In genomic region chr19:55216461-55217198, GRCh38 we compare ENCODE assay signal across 8 cellular contexts. TPM values are rescaled to one million over a fixed set of nuclear protein-coding genes. Genes with fewer than 3 reads are reported as not detected.
DNase-seq lines count a peak whose midpoint lies in the region; ATAC-seq, FAIRE-seq and TF ChIP-seq lines count a peak whose summit lies in the region.

No MANE protein-coding gene starts in this region.

- TF ChIP-seq CTCF in OCI-LY7 (conservative IDR thresholded peaks at IDR 0.05; ENCODE audit: low read length) (no peak), fibroblast of the aortic adventitia (IDR thresholded peaks at IDR 0.05; ENCODE audit: insufficient read depth, low read length) (peak; percentile 12)

- peak; percentile 83 for ATAC-seq in activated T-helper 17 cell treated with anti-CD3 and anti-CD28 coated beads, Interleukin-2, amount 50 U/mL, for 72 hours (replicated peaks)
- peak; percentile 80 for ATAC-seq in naive thymus-derived CD4-positive, alpha-beta T cell

- H3K27ac Mint-ChIP-seq in CD4-positive, alpha-beta memory T cell: peak overlapping the region in 2 of 7 donors; percentile 42 to 76
- peak overlapping the region; percentile 15 for H3K27ac Mint-ChIP-seq in activated T-helper 17 cell treated with anti-CD3 and anti-CD28 coated beads, Interleukin-2, amount 50 U/mL, for 72 hours
- H3K27ac Mint-ChIP-seq in naive thymus-derived CD4-positive, alpha-beta T cell: peak overlapping the region in 2 of 9 donors; percentile 55 to 62

- H3K4me3 ChIP-seq in CD4-positive, alpha-beta memory T cell (ENCODE audit: low read length in 2 of 2): no peak overlapping the region
- H3K4me3 ChIP-seq in OCI-LY7 (ENCODE audit: low read depth, low read length, poor library complexity, severe bottlenecking) (peak overlapping the region; percentile 63), fibroblast of the aortic adventitia (ENCODE audit: low read depth, low read length) (peak overlapping the region; percentile 65)
- no peak overlapping the region for H3K4me3 ChIP-seq in naive thymus-derived CD4-positive, alpha-beta T cell (ENCODE audit: low read length)

- no peaks in the 10 kb centered on the region for H3K9me2 ChIP-seq in OCI-LY7 (ENCODE audit: insufficient read depth, low read length)

- H3K4me1 ChIP-seq in CD4-positive, alpha-beta memory T cell (ENCODE audit: insufficient read depth, low read length): peaks cover 11% of the 10 kb centered on the region
- peaks cover 10% of the 10 kb centered on the region for H3K4me1 ChIP-seq in OCI-LY7 (ENCODE audit: insufficient read depth, low read length, poor library complexity, severe bottlenecking)
- H3K4me1 ChIP-seq in naive thymus-derived CD4-positive, alpha-beta T cell (ENCODE audit: control insufficient read depth in 2 of 2, insufficient read depth in 2 of 2, low read length in 2 of 2): peaks cover 0 to 10% of the 10 kb centered on the region in 2 donors

- H3K36me3 ChIP-seq in CD4-positive, alpha-beta memory T cell (ENCODE audit: insufficient read depth, low read length): no peaks in the 10 kb centered on the region
- peaks cover 17% of the 10 kb centered on the region for H3K36me3 ChIP-seq in OCI-LY7 (ENCODE audit: insufficient read depth, low read length)
- no peaks in the 10 kb centered on the region for H3K36me3 ChIP-seq in naive thymus-derived CD4-positive, alpha-beta T cell (ENCODE audit: control insufficient read depth in 2 of 3, insufficient read depth in 3 of 3, low read length in 3 of 3)

- H3K27me3 ChIP-seq in CD4-positive, alpha-beta memory T cell (ENCODE audit: insufficient read depth, low read length): no peaks in the 10 kb centered on the region
- no peaks in the 10 kb centered on the region for H3K27me3 ChIP-seq in naive thymus-derived CD4-positive, alpha-beta T cell (ENCODE audit: control insufficient read depth in 2 of 2, insufficient read depth in 2 of 2, low read length in 2 of 2)

- no peaks in the 10 kb centered on the region for H3K79me2 ChIP-seq in OCI-LY7 (ENCODE audit: insufficient read depth, low read depth, low read length)

- peaks cover 0 to 33% (median 21%) of the 10 kb centered on the region in 8 donors for H3K9me3 Mint-ChIP-seq in CD4-positive, alpha-beta memory T cell
- peaks cover 4% of the 10 kb centered on the region for H3K9me3 Mint-ChIP-seq in activated T-helper 17 cell treated with anti-CD3 and anti-CD28 coated beads, Interleukin-2, amount 50 U/mL, for 72 hours
- peaks cover 9 to 48% (median 17%) of the 10 kb centered on the region in 11 donors for H3K9me3 Mint-ChIP-seq in naive thymus-derived CD4-positive, alpha-beta T cell

- H3K27me3 Mint-ChIP-seq in CD4-positive, alpha-beta memory T cell: peaks cover 21 to 23% of the 10 kb centered on the region in 2 donors
- H3K27me3 Mint-ChIP-seq in activated T-helper 17 cell treated with anti-CD3 and anti-CD28 coated beads, Interleukin-2, amount 50 U/mL, for 72 hours: peaks cover 10% of the 10 kb centered on the region
- peaks cover 5 to 31% (median 29%) of the 10 kb centered on the region in 5 donors for H3K27me3 Mint-ChIP-seq in naive thymus-derived CD4-positive, alpha-beta T cell

- peak; percentile 11 to 53 (median 23) for DNase-seq in CD4-positive, alpha-beta memory T cell
- DNase-seq in HuH-7.5 (ENCODE audit: low spot score): peak; percentile 94
- peak; percentile 69 for DNase-seq in OCI-LY7 (ENCODE audit: low spot score)
- peak; percentile 100 for DNase-seq in fibroblast of the aortic adventitia (ENCODE audit: low read depth)
- peak in 8 of 9 donors; percentile 10 to 69 (median 32) for DNase-seq in naive thymus-derived CD4-positive, alpha-beta T cell
- peak; percentile 100 for DNase-seq in stromal cell of bone marrow (ENCODE audit: low read depth)
- no peak for DNase-seq in GM19239 (ENCODE audit: insufficient read length, low spot score)

- POLR2A ChIA-PET in CD4-positive, alpha-beta memory T cell (lab: Charles Lee; ENCODE audit: partially characterized antibody): interaction anchor here (1.2 kb wide), 1 partner anchor 43 kb away, joined by 4 read pairs; the partner anchor contains the start of gene PPP6R1
- POLR2A ChIA-PET in OCI-LY7 (lab: Charles Lee): no interaction called here
- POLR2A ChIA-PET in naive thymus-derived CD4-positive, alpha-beta T cell (lab: Charles Lee): interaction anchor here (0.5 kb wide), 1 partner anchor 27 kb away, joined by 4 read pairs; no protein-coding TSS in a partner anchor

- FAIRE-seq in GM19239 (lab: Jason Lieb, UNC): no peak

- intact Hi-C loops in CD4-positive, alpha-beta memory T cell (cut with micrococcal nuclease): no loop called here
- intact Hi-C loops in OCI-LY7 (cut with micrococcal nuclease; ENCODE audit: unreplicated experiment): no loop called here
- intact Hi-C loops in naive thymus-derived CD4-positive, alpha-beta T cell (cut with micrococcal nuclease): loop anchor here (1.0 to 5.0 kb wide), 3 partner anchors 37 to 41 kb away; partner anchors contain the start of gene PPP6R1 (in 1 of the 2)

- CTCF ChIA-PET in CD4-positive, alpha-beta memory T cell (lab: Charles Lee; ENCODE audit: partially characterized antibody): interaction anchor here (1.2 kb wide), 1 partner anchor 76 kb away, joined by 4 read pairs; no protein-coding TSS in a partner anchor
- CTCF ChIA-PET in OCI-LY7 (lab: Charles Lee; ENCODE audit: unreplicated experiment): no interaction called here
- CTCF ChIA-PET in naive thymus-derived CD4-positive, alpha-beta T cell (lab: Charles Lee): no interaction called here

- H3K9me3 ChIP-seq in CD4-positive, alpha-beta memory T cell (ENCODE audit: control insufficient read depth in 1 of 2, low read length in 2 of 2): no peaks in the 10 kb centered on the region
- no peaks in the 10 kb centered on the region for H3K9me3 ChIP-seq in OCI-LY7 (ENCODE audit: low read length)
- peaks cover 0 to 12% (median 0%) of the 10 kb centered on the region in 3 experiments for H3K9me3 ChIP-seq in naive thymus-derived CD4-positive, alpha-beta T cell (ENCODE audit: control insufficient read depth in 2 of 3, low read length in 3 of 3)

- peak overlapping the region; percentile 67 for H3K4me2 ChIP-seq in OCI-LY7 (ENCODE audit: low read length)

- no peaks in the 10 kb centered on the region for H4K20me1 ChIP-seq in OCI-LY7 (ENCODE audit: insufficient read depth, low read length)

- BruUV-seq in OCI-LY7 (replicated peaks; lab: Mats Ljungman, UMichigan): no TSS peak

- peak overlapping the region in 3 of 8 donors; percentile 22 to 41 (median 35) for H3K4me3 Mint-ChIP-seq in CD4-positive, alpha-beta memory T cell
- H3K4me3 Mint-ChIP-seq in activated T-helper 17 cell treated with anti-CD3 and anti-CD28 coated beads, Interleukin-2, amount 50 U/mL, for 72 hours: peak overlapping the region; percentile 48
- peak overlapping the region in 7 of 10 donors; percentile 16 to 66 (median 35) for H3K4me3 Mint-ChIP-seq in naive thymus-derived CD4-positive, alpha-beta T cell

- H3K27ac ChIP-seq in CD4-positive, alpha-beta memory T cell (ENCODE audit: low read depth, low read length): no peak overlapping the region
- no peak overlapping the region for H3K27ac ChIP-seq in OCI-LY7 (ENCODE audit: low read depth, low read length, poor library complexity, severe bottlenecking)
- no peak overlapping the region for H3K27ac ChIP-seq in naive thymus-derived CD4-positive, alpha-beta T cell (ENCODE audit: low read depth, low read length)

- H3K4me1 Mint-ChIP-seq in CD4-positive, alpha-beta memory T cell: peaks cover 3 to 16% (median 9%) of the 10 kb centered on the region in 4 donors
- peaks cover 13% of the 10 kb centered on the region for H3K4me1 Mint-ChIP-seq in activated T-helper 17 cell treated with anti-CD3 and anti-CD28 coated beads, Interleukin-2, amount 50 U/mL, for 72 hours
- peaks cover 11 to 18% (median 12%) of the 10 kb centered on the region in 7 donors for H3K4me1 Mint-ChIP-seq in naive thymus-derived CD4-positive, alpha-beta T cell

- H3K36me3 Mint-ChIP-seq in CD4-positive, alpha-beta memory T cell: peaks cover 2 to 11% of the 10 kb centered on the region in 2 donors
- H3K36me3 Mint-ChIP-seq in activated T-helper 17 cell treated with anti-CD3 and anti-CD28 coated beads, Interleukin-2, amount 50 U/mL, for 72 hours (ENCODE audit: low read depth): no peaks in the 10 kb centered on the region
- H3K36me3 Mint-ChIP-seq in naive thymus-derived CD4-positive, alpha-beta T cell: peaks cover 5 to 18% (median 13%) of the 10 kb centered on the region in 5 donors

- H2AFZ ChIP-seq in OCI-LY7 (ENCODE audit: low read length): no peak overlapping the region; the same call in 1 of the 2 replicates

RNA-seq across cellular contexts. Expression of gene PTPRH, which starts 7.3 kb away (rescaled TPM):
- total RNA-seq in CD4-positive, alpha-beta memory T cell: not detected
- not detected for polyA plus RNA-seq in CD4-positive, alpha-beta memory T cell
- total RNA-seq in OCI-LY7 (2014; rRNA removed; shearing (Covaris generic)): not detected in 2 replicates
- not detected in 2 replicates for total RNA-seq in OCI-LY7 (2022)
- total RNA-seq in activated T-helper 17 cell treated with anti-CD3 and anti-CD28 coated beads, Interleukin-2, amount 50 U/mL, for 72 hours: not detected
- total RNA-seq in fibroblast of the aortic adventitia (ENCODE audit: low replicate concordance): 6.5 and 7.8 TPM in 2 replicates
- under 1 TPM in 1 of 5 experiments, not detected in 4; 0.56 TPM for total RNA-seq in naive thymus-derived CD4-positive, alpha-beta T cell
- polyA plus RNA-seq in naive thymus-derived CD4-positive, alpha-beta T cell: not detected

RNA-seq across cellular contexts. Expression of gene TMEM86B, which starts 11.9 kb away (rescaled TPM):
- total RNA-seq in CD4-positive, alpha-beta memory T cell: 10 to 100 TPM; 19.7 to 22.1 TPM
- 1 to 10 TPM in 1 of 2 donors, not detected in 1; 3.5 TPM for polyA plus RNA-seq in CD4-positive, alpha-beta memory T cell
- total RNA-seq in OCI-LY7 (2014; rRNA removed; shearing (Covaris generic)): 6.7 and 8.1 TPM in 2 replicates
- total RNA-seq in OCI-LY7 (2022) (13.7 and 13.8 TPM in 2 replicates), fibroblast of the aortic adventitia (ENCODE audit: low replicate concordance) (1.7 and 1.8 TPM in 2 replicates)
- total RNA-seq in activated T-helper 17 cell treated with anti-CD3 and anti-CD28 coated beads, Interleukin-2, amount 50 U/mL, for 72 hours: 10 to 100 TPM in 1 of 2 donors, 1 to 10 TPM in 1; 8.5 to 11.3 TPM
- 10 to 100 TPM; 10.4 to 24.1 (median 10.7) TPM for total RNA-seq in naive thymus-derived CD4-positive, alpha-beta T cell
- polyA plus RNA-seq in naive thymus-derived CD4-positive, alpha-beta T cell: 1 to 10 TPM; 1.2 to 3.3 TPM

RNA-seq across cellular contexts. Expression of gene SYT5, which starts 36.5 kb away (rescaled TPM):
- total RNA-seq in CD4-positive, alpha-beta memory T cell: not detected
- polyA plus RNA-seq in CD4-positive, alpha-beta memory T cell: under 1 TPM; 0.29 to 0.59 TPM
- 0.44 TPM in 1 of 2 replicates, not detected in the other for total RNA-seq in OCI-LY7 (2014; rRNA removed; shearing (Covaris generic))
- total RNA-seq in OCI-LY7 (2022) (0.84 and 1.3 TPM in 2 replicates), fibroblast of the aortic adventitia (ENCODE audit: low replicate concordance) (0.45 TPM in 1 of 2 replicates, not detected in the other)
- not detected for total RNA-seq in activated T-helper 17 cell treated with anti-CD3 and anti-CD28 coated beads, Interleukin-2, amount 50 U/mL, for 72 hours
- total RNA-seq in naive thymus-derived CD4-positive, alpha-beta T cell: 1 to 10 TPM in 2 of 5 experiments, not detected in 3; 1.7 to 2.6 TPM
- not detected for polyA plus RNA-seq in naive thymus-derived CD4-positive, alpha-beta T cell

RNA-seq across cellular contexts. Expression of gene PPP6R1, which starts 42.2 kb away (rescaled TPM):
- 100 to 1,000 TPM; 161 to 162 TPM for total RNA-seq in CD4-positive, alpha-beta memory T cell
- polyA plus RNA-seq in CD4-positive, alpha-beta memory T cell: 100 to 1,000 TPM in 1 of 2 donors, 10 to 100 TPM in 1; 22.9 to 107 TPM
- 82.0 and 89.6 TPM in 2 replicates for total RNA-seq in OCI-LY7 (2014; rRNA removed; shearing (Covaris generic))
- total RNA-seq in OCI-LY7 (2022) (156 and 161 TPM in 2 replicates), fibroblast of the aortic adventitia (ENCODE audit: low replicate concordance) (39.0 and 41.5 TPM in 2 replicates)
- 100 to 1,000 TPM; 156 to 319 TPM for total RNA-seq in activated T-helper 17 cell treated with anti-CD3 and anti-CD28 coated beads, Interleukin-2, amount 50 U/mL, for 72 hours
- total RNA-seq in naive thymus-derived CD4-positive, alpha-beta T cell: 100 to 1,000 TPM; 151 to 223 (median 168) TPM
- 100 to 1,000 TPM in 1 of 2 donors, 10 to 100 TPM in 1; 39.3 to 103 TPM for polyA plus RNA-seq in naive thymus-derived CD4-positive, alpha-beta T cell

RNA-seq across cellular contexts. Expression of gene DNAAF3, which starts 50.2 kb away (rescaled TPM):
- not detected for total RNA-seq in CD4-positive, alpha-beta memory T cell
- polyA plus RNA-seq in CD4-positive, alpha-beta memory T cell: under 1 TPM in 1 of 2 donors, not detected in 1; 0.93 TPM
- total RNA-seq in OCI-LY7 (2014; rRNA removed; shearing (Covaris generic)): 0.85 and 2.8 TPM in 2 replicates
- total RNA-seq in OCI-LY7 (2022) (2.2 and 2.5 TPM in 2 replicates), fibroblast of the aortic adventitia (ENCODE audit: low replicate concordance) (0.33 and 1.5 TPM in 2 replicates)
- under 1 TPM in 1 of 2 donors, not detected in 1; 0.35 TPM for total RNA-seq in activated T-helper 17 cell treated with anti-CD3 and anti-CD28 coated beads, Interleukin-2, amount 50 U/mL, for 72 hours
- total RNA-seq in naive thymus-derived CD4-positive, alpha-beta T cell: not detected
- not detected for polyA plus RNA-seq in naive thymus-derived CD4-positive, alpha-beta T cell

Comparison
In these comparisons a context has a peak if more than half of its experiments do, and no peak if none do; other contexts are left out.
1. H3K4me3 ChIP-seq: peak in OCI-LY7 (single experiment) and fibroblast of the aortic adventitia (single experiment); none in CD4-positive, alpha-beta memory T cell (0 of 2) and naive thymus-derived CD4-positive, alpha-beta T cell (single experiment).
2. intact Hi-C loops: an anchor here in naive thymus-derived CD4-positive, alpha-beta T cell (1.0 to 5.0 kb wide); none called in CD4-positive, alpha-beta memory T cell and OCI-LY7.